Comparison of ENCODE assay signal across 27 cellular contexts in the genomic region with DNA sequence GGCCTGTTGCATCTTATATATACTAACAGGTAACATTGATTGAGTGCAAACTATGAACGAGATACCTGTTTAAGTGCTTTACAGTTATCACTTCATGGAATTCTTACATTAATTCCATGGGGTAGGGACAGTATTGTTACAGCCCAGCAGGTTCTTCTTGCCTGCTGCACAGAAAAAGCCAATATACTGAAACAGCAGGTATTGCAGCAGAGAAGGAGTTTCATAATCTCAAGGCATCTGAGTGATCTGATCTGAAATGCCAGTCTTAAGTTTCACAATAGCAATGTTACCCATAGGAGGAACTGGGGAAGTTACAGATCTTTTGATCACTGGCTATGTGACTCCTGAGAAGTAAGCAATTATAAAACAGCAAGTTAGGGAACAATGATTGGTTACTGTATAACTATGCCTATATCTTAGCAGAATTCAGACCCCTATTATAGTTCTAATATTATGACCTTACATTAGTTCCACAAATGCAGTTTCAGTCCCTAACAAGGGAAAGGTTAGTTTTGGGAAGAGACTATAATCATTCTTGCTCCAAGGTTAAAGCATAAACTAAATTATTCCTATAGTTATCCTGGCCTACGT.
"Had no signal": no experiment of that assay in that cellular context is flagged by ENCODE, and none has a peak within 500 bp of the region (broad histone marks: within the 10 kb centered on the region; RNA-seq: fewer than 3 reads in every experiment).

No MANE protein-coding gene starts in this region.

- FAIRE-seq: astrocyte, RCC 7860, TTC549 had no signal

- ATAC-seq: activated naive CD4-positive, alpha-beta T cell treated with anti-CD3 and anti-CD28 coated beads, Interleukin-2, amount 50 U/mL, for 72 hours; activated naive CD8-positive, alpha-beta T cell treated with anti-CD3 and anti-CD28 coated beads, Interleukin-2, amount 50 U/mL, for 24 hours; activated T-cell treated with anti-CD3 and anti-CD28 coated beads, Interleukin-2, amount 50 U/mL, for 4 hours; PC-3 had no signal

- DNase-seq: activated B cell treated with CpG ODN at 0.5 μM for 24 hours; activated CD4-positive, alpha-beta memory T cell treated with anti-CD3 and anti-CD28 coated beads for 36 hours; activated CD4-positive, alpha-beta T cell treated with anti-CD3 and anti-CD28 coated beads for 1 hour; activated CD4-positive, alpha-beta T cell treated with anti-CD3 and anti-CD28 coated beads, Interleukin-2, amount 10 ng/mL, durations not matched to agents 24 days and 14 days; activated CD8-positive, alpha-beta memory T cell treated with anti-CD3 and anti-CD28 coated beads for 24 hours; activated effector memory CD4-positive, alpha-beta T cell treated with anti-CD3 and anti-CD28 coated beads, Interleukin-2, amount 50 U/mL, for 16 hours; activated naive CD4-positive, alpha-beta T cell treated with Interleukin-2 at 50 U/mL for 16 hours; activated naive CD8-positive, alpha-beta T cell treated with anti-CD3 and anti-CD28 coated beads, Interleukin-2, amount 50 U/mL, for 24 hours; activated T-cell treated with anti-CD3 and anti-CD28 coated beads, Interleukin-2, amount 50 U/mL, for 4 hours; amygdala; cortex of kidney; Kasumi-1; NCI-H1105 treated with DMSO at 0.1 percent for 48 hours; NCI-H1436 treated with DMSO at 0.1 percent for 48 hours; NCI-H187; NCI-H2081; NCI-H446; NCI-H526; NCI-H774; NK-92 treated with Interleukin-12 subunit alpha and Interleukin-12 subunit beta, amount 100 ng/mL, for 24 hours; PC-3; SHP77; T-helper 9 cell had no signal
